39 cellular contexts compared by ENCODE assay signal in the genomic region with DNA sequence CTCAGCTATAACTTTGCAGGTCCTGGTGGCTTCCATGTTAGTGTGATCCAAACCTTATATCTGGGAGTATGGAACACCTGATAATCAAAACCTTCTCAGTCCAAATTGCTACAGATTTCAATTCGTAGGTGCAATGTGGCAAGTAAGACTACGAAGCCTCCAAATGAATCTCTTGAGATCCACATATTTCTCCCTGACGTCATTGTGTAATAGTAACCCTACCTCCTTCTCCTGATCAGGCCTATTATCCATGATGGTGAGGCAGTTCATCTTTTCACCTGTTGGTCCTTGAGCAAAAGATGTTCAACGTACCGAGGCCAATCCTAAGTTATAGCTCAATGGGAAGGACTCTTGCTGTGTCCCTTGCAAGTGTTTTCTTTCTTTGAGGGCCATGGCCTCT.
"Had no signal": no experiment of that assay in that cellular context is flagged by ENCODE, and none has a peak within 500 bp of the region (broad histone marks: within the 10 kb centered on the region; RNA-seq: fewer than 3 reads in every experiment).

No MANE protein-coding gene starts in this region.

- H3K4me1 ChIP-seq: adrenal gland, body of pancreas, breast epithelium had no signal

- H3K9me3 Mint-ChIP-seq: activated CD4-positive, alpha-beta memory T cell treated with anti-CD3 and anti-CD28 coated beads for 36 hours; activated CD4-positive, alpha-beta T cell treated with anti-CD3 and anti-CD28 coated beads, Interleukin-2, amount 10 ng/mL, durations not matched to agents 24 days and 14 days; activated naive CD4-positive, alpha-beta T cell treated with anti-CD3 and anti-CD28 coated beads for 36 hours; activated T-helper 1 cell treated with anti-CD3 and anti-CD28 coated beads, Interleukin-12 subunit alpha, Interleukin-12 subunit beta, Interleukin-2, Interleukin-4 antibody, amounts not matched to agents 30 ng/mL and 10 ng/mL and 1 ng/mL, durations not matched to agents 14 hours and 24 hours and 36 hours; T-helper 2 cell treated with Interferon-gamma antibody and Interleukin-4, amounts not matched to agents 5 μg/mL and 100 μg/mL, for 36 hours had no signal

- H3K27ac ChIP-seq: adrenal gland, body of pancreas, brain microvascular endothelial cell, breast epithelium, cardiac muscle cell, VCaP had no signal

- H3K4me1 Mint-ChIP-seq: activated B cell treated with CpG ODN at 0.5 μM for 24 hours; activated CD4-positive, alpha-beta T cell treated with anti-CD3 and anti-CD28 coated beads, Interleukin-2, amount 10 ng/mL, durations not matched to agents 24 days and 14 days; activated naive CD8-positive, alpha-beta T cell treated with anti-CD3 and anti-CD28 coated beads for 36 hours; activated T-helper 17 cell treated with anti-CD3 and anti-CD28 coated beads, Interleukin-2, amount 50 U/mL, for 72 hours; central memory CD8-positive, alpha-beta T cell had no signal

- H3K4me3 ChIP-seq: adrenal gland, body of pancreas, breast epithelium, cardiac muscle cell had no signal

- H3K36me3 Mint-ChIP-seq: activated CD4-positive, alpha-beta memory T cell treated with anti-CD3 and anti-CD28 coated beads for 36 hours; activated naive CD8-positive, alpha-beta T cell treated with anti-CD3 and anti-CD28 coated beads for 36 hours had no signal

- FAIRE-seq: astrocyte, TTC549 had no signal

- H3K27ac Mint-ChIP-seq: activated B cell treated with CpG ODN at 0.5 μM for 24 hours; activated CD4-positive, alpha-beta memory T cell treated with anti-CD3 and anti-CD28 coated beads for 36 hours; activated CD4-positive, alpha-beta T cell treated with anti-CD3 and anti-CD28 coated beads, Interleukin-2, amount 10 ng/mL, durations not matched to agents 24 days and 14 days; activated CD8-positive, alpha-beta T cell treated with anti-CD3 and anti-CD28 coated beads for 36 hours; activated naive CD4-positive, alpha-beta T cell treated with anti-CD3 and anti-CD28 coated beads for 36 hours; activated naive CD4-positive, alpha-beta T cell treated with anti-CD3 and anti-CD28 coated beads, Interleukin-2, amount 50 U/mL, for 72 hours; activated naive CD8-positive, alpha-beta T cell treated with anti-CD3 and anti-CD28 coated beads for 36 hours; activated T-cell treated with anti-CD3 and anti-CD28 coated beads, Interleukin-2, amount 50 U/mL, for 72 hours; activated T-helper 1 cell treated with anti-CD3 and anti-CD28 coated beads, Interleukin-12 subunit alpha, Interleukin-12 subunit beta, Interleukin-2, Interleukin-4 antibody, amounts not matched to agents 30 ng/mL and 10 ng/mL and 1 ng/mL, durations not matched to agents 14 hours and 24 hours and 36 hours; activated T-helper 17 cell treated with anti-CD3 and anti-CD28 coated beads, Interleukin-2, amount 50 U/mL, for 72 hours; T-helper 1 cell treated with Interleukin-12 subunit alpha and Interleukin-12 subunit beta and Interleukin-4 antibody, amounts not matched to agents 30 μg/mL and 1 μg/mL, for 36 hours; T-helper 2 cell treated with Interferon-gamma antibody and Interleukin-4, amounts not matched to agents 5 μg/mL and 100 μg/mL, for 36 hours had no signal

- H3K27me3 ChIP-seq: adrenal gland, body of pancreas, brain microvascular endothelial cell, breast epithelium, cardiac muscle cell had no signal

- H3K4me3 Mint-ChIP-seq: activated B cell treated with CpG ODN at 0.5 μM for 24 hours; activated CD4-positive, alpha-beta memory T cell treated with anti-CD3 and anti-CD28 coated beads for 36 hours; activated CD4-positive, alpha-beta T cell treated with anti-CD3 and anti-CD28 coated beads, Interleukin-2, amount 10 ng/mL, durations not matched to agents 24 days and 14 days; activated CD8-positive, alpha-beta T cell treated with anti-CD3 and anti-CD28 coated beads for 36 hours; activated naive CD4-positive, alpha-beta T cell treated with anti-CD3 and anti-CD28 coated beads for 36 hours; activated naive CD8-positive, alpha-beta T cell treated with anti-CD3 and anti-CD28 coated beads for 36 hours; activated T-cell treated with anti-CD3 and anti-CD28 coated beads, Interleukin-2, amount 50 U/mL, for 4 hours; activated T-cell treated with anti-CD3 and anti-CD28 coated beads, Interleukin-2, amount 50 U/mL, for 72 hours; activated T-helper 1 cell treated with anti-CD3 and anti-CD28 coated beads, Interleukin-12 subunit alpha, Interleukin-12 subunit beta, Interleukin-2, Interleukin-4 antibody, amounts not matched to agents 30 ng/mL and 10 ng/mL and 1 ng/mL, durations not matched to agents 14 hours and 24 hours and 36 hours; activated T-helper 17 cell treated with anti-CD3 and anti-CD28 coated beads, Interleukin-2, amount 50 U/mL, for 72 hours; central memory CD8-positive, alpha-beta T cell; T-helper 1 cell treated with Interleukin-12 subunit alpha and Interleukin-12 subunit beta and Interleukin-4 antibody, amounts not matched to agents 30 μg/mL and 1 μg/mL, for 36 hours; T-helper 2 cell treated with Interferon-gamma antibody and Interleukin-4, amounts not matched to agents 5 μg/mL and 100 μg/mL, for 36 hours had no signal

- H3K27me3 Mint-ChIP-seq: activated B cell treated with CpG ODN at 0.5 μM for 24 hours; activated CD4-positive, alpha-beta memory T cell treated with anti-CD3 and anti-CD28 coated beads for 36 hours; activated CD4-positive, alpha-beta T cell treated with anti-CD3 and anti-CD28 coated beads, Interleukin-2, amount 10 ng/mL, durations not matched to agents 24 days and 14 days; activated CD8-positive, alpha-beta T cell treated with anti-CD3 and anti-CD28 coated beads for 36 hours; activated naive CD8-positive, alpha-beta T cell treated with anti-CD3 and anti-CD28 coated beads for 36 hours; central memory CD8-positive, alpha-beta T cell had no signal

- H3K9me3 ChIP-seq: adrenal gland, body of pancreas, breast epithelium had no signal

- ATAC-seq: activated CD8-positive, alpha-beta T cell treated with anti-CD3 and anti-CD28 coated beads for 36 hours; activated naive CD4-positive, alpha-beta T cell treated with anti-CD3 and anti-CD28 coated beads, Interleukin-2, amount 50 U/mL, for 72 hours; activated T-cell treated with anti-CD3 and anti-CD28 coated beads, Interleukin-2, amount 50 U/mL, for 4 hours; activated T-cell treated with anti-CD3 and anti-CD28 coated beads, Interleukin-2, amount 50 U/mL, for 72 hours; activated T-helper 17 cell treated with anti-CD3 and anti-CD28 coated beads, Interleukin-2, amount 50 U/mL, for 72 hours; body of pancreas had no signal

- DNase-seq: activated B cell treated with CpG ODN at 0.5 μM for 24 hours; activated CD4-positive, alpha-beta memory T cell treated with anti-CD3 and anti-CD28 coated beads for 36 hours; activated CD4-positive, alpha-beta T cell treated with anti-CD3 and anti-CD28 coated beads for 4 hours; activated CD4-positive, alpha-beta T cell treated with anti-CD3 and anti-CD28 coated beads, Interleukin-2, amount 10 ng/mL, durations not matched to agents 24 days and 14 days; activated CD4-positive, alpha-beta T cell treated with anti-CD3 and anti-CD28 coated beads, Interleukin-2, amount 50 U/mL, for 1 hour; activated CD4-positive, alpha-beta T cell treated with anti-CD3 and anti-CD28 coated beads, Interleukin-2, amount 50 U/mL, for 4 hours; activated CD4-positive, CD25-positive, alpha-beta regulatory T cell treated with anti-CD3 and anti-CD28 coated beads, Interleukin-2, amount 50 U/mL, for 72 hours; activated CD8-positive, alpha-beta memory T cell treated with anti-CD3 and anti-CD28 coated beads, Interleukin-2, amount 50 U/mL, for 4 hours; activated CD8-positive, alpha-beta T cell treated with anti-CD3 and anti-CD28 coated beads for 36 hours; activated effector memory CD4-positive, alpha-beta T cell treated with anti-CD3 and anti-CD28 coated beads, Interleukin-2, amount 50 U/mL, for 16 hours; activated gamma-delta T cell treated with Interleukin-2 at 50 U/mL for 16 hours; activated naive CD4-positive, alpha-beta T cell; activated naive CD4-positive, alpha-beta T cell treated with anti-CD3 and anti-CD28 coated beads for 36 hours; activated naive CD4-positive, alpha-beta T cell treated with anti-CD3 and anti-CD28 coated beads, Interleukin-2, amount 50 U/mL, for 16 hours; activated naive CD8-positive, alpha-beta T cell treated with anti-CD3 and anti-CD28 coated beads for 36 hours; activated T-cell treated with anti-CD3 and anti-CD28 coated beads for 4 hours; activated T-cell treated with anti-CD3 and anti-CD28 coated beads, Interleukin-2, amount 50 U/mL, for 1 hour; activated T-cell treated with anti-CD3 and anti-CD28 coated beads, Interleukin-2, amount 50 U/mL, for 4 hours; activated T-cell treated with anti-CD3 and anti-CD28 coated beads, Interleukin-2, amount 50 U/mL, for 72 hours; adrenal gland; amniotic stem cell; aorta; body of pancreas; brain microvascular endothelial cell; caudate nucleus; cerebellar nuclear complex; T-helper 2 cell; T-helper 9 cell had no signal

- H3K36me3 ChIP-seq: adrenal gland, brain microvascular endothelial cell, breast epithelium, cardiac muscle cell had no signal
